Comparison of ENCODE assay signal across 20 cellular contexts in genomic region chr9:133584167-133584558, GRCh38. TPM values are rescaled to one million over a fixed set of nuclear protein-coding genes. Genes with fewer than 3 reads are reported as not detected.
DNase-seq lines count a peak whose midpoint lies in the region; ATAC-seq and TF ChIP-seq lines count a peak whose summit lies in the region.
"Had no signal": no experiment of that assay in that cellular context is flagged by ENCODE, and none has a peak within 500 bp of the region (broad histone marks: within the 10 kb centered on the region; RNA-seq: fewer than 3 reads in every experiment).

No MANE protein-coding gene starts in this region.

- H3K4me3 ChIP-seq in HEK293 (ENCODE audit: low read depth, low read length) (no peak overlapping the region), coronary artery (peak overlapping the region; percentile 28), lower lobe of right lung (no peak overlapping the region)
- H3K4me3 ChIP-seq: lung, MG63, vagina had no signal

- H3K27me3 Mint-ChIP-seq in naive B cell, result peaks cover 34 to 64% (median 61%) of the 10 kb centered on the region in 3 donors

- peak overlapping the region in 5 of 6 donors; percentile 5 to 87 (median 49) for H3K27ac Mint-ChIP-seq in naive B cell
- H3K27ac Mint-ChIP-seq: activated CD4-positive, alpha-beta T cell treated with anti-CD3 and anti-CD28 coated beads for 36 hours; CD8-positive, alpha-beta T cell; natural killer cell had no signal

- H3K36me3 Mint-ChIP-seq in naive B cell, result no peaks in the 10 kb centered on the region
- H3K36me3 Mint-ChIP-seq: CD8-positive, alpha-beta T cell; natural killer cell had no signal

- no peak for TF ChIP-seq CTCF in HEK293 (tag by site-specific recombination; IDR thresholded peaks at IDR 0.05)
- no peak for TF ChIP-seq CTCF in coronary artery (IDR thresholded peaks at IDR 0.05)
- no peak for TF ChIP-seq CTCF in lower lobe of right lung (IDR thresholded peaks at IDR 0.05)

- H3K4me1 ChIP-seq in HEK293 (ENCODE audit: control insufficient read depth, insufficient read depth, low read length) (peaks cover 13% of the 10 kb centered on the region), lower lobe of right lung (peaks cover 34% of the 10 kb centered on the region)

- peaks cover 33 to 41% (median 38%) of the 10 kb centered on the region in 3 donors for H3K4me1 Mint-ChIP-seq in naive B cell

- CTCF ChIA-PET in HEK293 (lab: Yijun Ruan, JAX), result no interaction called here

- H3K36me3 ChIP-seq in HEK293 (ENCODE audit: control insufficient read depth in 2 of 2, insufficient read depth in 1 of 2, low read length in 2 of 2), result no peaks in the 10 kb centered on the region
- H3K36me3 ChIP-seq in lower lobe of right lung, result no peaks in the 10 kb centered on the region
- H3K36me3 ChIP-seq: MG63, vagina had no signal

- POLR2A ChIA-PET in HEK293 (lab: Yijun Ruan, JAX), result no interaction called here

- DNase-seq in A172 (ENCODE audit: low spot score), result peak; percentile 17
- DNase-seq in coronary artery (ENCODE audit: low spot score), result no peak
- DNase-seq in naive B cell, result no peak
- DNase-seq in activated effector memory CD4-positive, alpha-beta T cell treated with Interleukin-2 at 50 U/mL for 16 hours, result no peak
- DNase-seq in NCI-H1105 treated with DMSO at 0.1 percent for 48 hours (lab: John Stamatoyannopoulos, UW), result no peak
- DNase-seq in lower lobe of right lung, result no peak
- DNase-seq in glomerular visceral epithelial cell (ENCODE audit: extremely low spot score), result no peak
- DNase-seq: activated CD4-positive, alpha-beta T cell treated with anti-CD3 and anti-CD28 coated beads for 36 hours; CD8-positive, alpha-beta T cell; erythroblast; natural killer cell; stimulated activated CD4-positive, alpha-beta T cell treated with anti-CD3 and anti-CD28 coated beads, Interleukin-4, amount 100 ng/mL, for 4 hours had no signal

- H3K27me3 ChIP-seq in lower lobe of right lung (ENCODE audit: low read depth), result peaks cover 47% of the 10 kb centered on the region

- H3K9me3 Mint-ChIP-seq in naive B cell, result peaks cover 0 to 5% (median 0%) of the 10 kb centered on the region in 7 donors
- H3K9me3 Mint-ChIP-seq: CD8-positive, alpha-beta T cell; natural killer cell had no signal

- peak overlapping the region in 6 of 8 donors; percentile 33 to 86 (median 74) for H3K4me3 Mint-ChIP-seq in naive B cell
- H3K4me3 Mint-ChIP-seq: activated CD4-positive, alpha-beta T cell treated with anti-CD3 and anti-CD28 coated beads for 36 hours; CD8-positive, alpha-beta T cell; natural killer cell had no signal

- H3K9me3 ChIP-seq in HEK293 (ENCODE audit: control insufficient read depth, insufficient read depth, low read depth, low read length) (no peaks in the 10 kb centered on the region), lower lobe of right lung (no peaks in the 10 kb centered on the region)
- H3K9me3 ChIP-seq: MG63, vagina had no signal

- H3K27ac ChIP-seq in HEK293 (ENCODE audit: extremely low read depth, low read depth, low read length) (peak overlapping the region; percentile 77; the same call in 1 of the 2 replicates), coronary artery (peak overlapping the region in 1 of 2 donors; percentile 52), lower lobe of right lung (no peak overlapping the region)
- H3K27ac ChIP-seq: vagina had no signal

- intact Hi-C loops in lower lobe of right lung (cut with DNase I), result no loop called here

- ATAC-seq in naive B cell (ENCODE audit: low read depth in 2 of 2), result no peak
- no peak for ATAC-seq in lower lobe of right lung
- ATAC-seq: activated CD4-positive, alpha-beta T cell treated with anti-CD3 and anti-CD28 coated beads for 36 hours; CD8-positive, alpha-beta T cell; natural killer cell had no signal

TF ChIP-seq in HEK293, 187 proteins besides CTCF, POLR2A, EP300 and RAD21:
- TF ChIP-seq ZNF16 (tag by site-specific recombination; IDR thresholded peaks at IDR 0.05; ENCODE audit: low read depth) (0 out of 2 replicates have a peak, but pooled peaks have one; percentile 5), ZNF146 (tag by site-specific recombination; IDR thresholded peaks at IDR 0.05) (no peak), ZNF580 (tag by site-specific recombination; IDR thresholded peaks at IDR 0.05) (no peak), ZNF621 (tag by site-specific recombination; IDR thresholded peaks at IDR 0.05) (no peak)
TF ChIP-seq in HEK293: peak in this region for 1.

RNA-seq across cellular contexts. Expression of gene FAM163B, which starts 25.0 kb away (rescaled TPM):
- total RNA-seq in A172 (2014; rRNA removed; shearing (Covaris generic)), result not detected in 2 replicates
- polyA plus RNA-seq in naive B cell (ENCODE audit: low read depth in 6 of 6), result not detected
- not detected for total RNA-seq in lower lobe of right lung
- total RNA-seq: activated CD4-positive, alpha-beta T cell treated with anti-CD3 and anti-CD28 coated beads for 36 hours; bronchial epithelial cell; CD8-positive, alpha-beta T cell; natural killer cell; posterior vena cava; vagina had no signal
- polyA plus RNA-seq: adipose tissue had no signal

RNA-seq across cellular contexts. Expression of gene ADAMTSL2, which starts 49.7 kb away (rescaled TPM):
- total RNA-seq in A172 (2014; rRNA removed; shearing (Covaris generic)), result 0.12 and 0.16 TPM in 2 replicates
- polyA plus RNA-seq in naive B cell (ENCODE audit: low read depth in 6 of 6), result not detected
- total RNA-seq in lower lobe of right lung, result 10.1 TPM
- total RNA-seq: bronchial epithelial cell, natural killer cell had no signal

RNA-seq across cellular contexts. Expression of gene DBH, which starts 52.0 kb away (rescaled TPM):
- 0.02 TPM in 1 of 2 replicates, not detected in the other for total RNA-seq in A172 (2014; rRNA removed; shearing (Covaris generic))
- polyA plus RNA-seq in naive B cell (ENCODE audit: low read depth in 6 of 6), result not detected
- total RNA-seq in lower lobe of right lung, result not detected
- total RNA-seq: activated CD4-positive, alpha-beta T cell treated with anti-CD3 and anti-CD28 coated beads for 36 hours; bronchial epithelial cell; natural killer cell; posterior vena cava; RPMI7951 had no signal

RNA-seq across cellular contexts. Expression of gene MYMK, which starts 59.4 kb away (rescaled TPM):
- total RNA-seq in A172 (2014; rRNA removed; shearing (Covaris generic)), result not detected in 2 replicates
- polyA plus RNA-seq in naive B cell (ENCODE audit: low read depth in 6 of 6), result not detected
- total RNA-seq in lower lobe of right lung, result not detected
- total RNA-seq: activated CD4-positive, alpha-beta T cell treated with anti-CD3 and anti-CD28 coated beads for 36 hours; bronchial epithelial cell; CD8-positive, alpha-beta T cell; lung; natural killer cell; posterior vena cava; RPMI7951; vagina had no signal
- polyA plus RNA-seq: adipose tissue, lung had no signal
